In genomic region chr2:240206630-240207029, GRCh38 we compare ENCODE assay signal across 25 cellular contexts.
"Had no signal": no experiment of that assay in that cellular context is flagged by ENCODE, and none has a peak within 500 bp of the region (broad histone marks: within the 10 kb centered on the region; RNA-seq: fewer than 3 reads in every experiment).

No MANE protein-coding gene starts in this region.

- H3K4me1 ChIP-seq: pancreas, right lobe of liver, sigmoid colon, stomach, tibial nerve, upper lobe of left lung, uterus had no signal

- H3K27me3 ChIP-seq: pancreas, right lobe of liver, thyroid gland, upper lobe of left lung, uterus had no signal

- ATAC-seq: naive thymus-derived CD8-positive, alpha-beta T cell; natural killer cell treated with Interleukin-12 subunit alpha and Interleukin-12 subunit beta and Interleukin-15 and Interleukin-18, amount 100 ng/mL, for 72 hours; pancreas; psoas muscle; right cardiac atrium; right lobe of liver; stimulated activated effector memory CD8-positive, alpha-beta T cell treated with anti-CD3 and anti-CD28 coated beads, Interleukin-12 subunit alpha, Interleukin-12 subunit beta, amount 100 ng/mL, for 72 hours; stimulated activated naive B cell treated with anti-CD40 and anti-IgM and Interleukin-4, amounts not matched to agents 10 μg/mL and 1 μg/mL and 100 μg/mL, for 72 hours had no signal

- H3K27ac ChIP-seq: neutrophil, pancreas, psoas muscle, right lobe of liver, sigmoid colon, stomach, thoracic aorta, thyroid gland, tibial nerve, upper lobe of left lung, uterus had no signal

- H3K9me3 ChIP-seq: neutrophil, pancreas, psoas muscle, right lobe of liver, sigmoid colon, thoracic aorta, thyroid gland, uterus had no signal

- DNase-seq: nephron progenitor cell; nucleus accumbens; pancreas; psoas muscle; right cardiac atrium; right lobe of liver; sigmoid colon; small intestine; stimulated activated CD4-positive, alpha-beta T cell treated with anti-CD3 and anti-CD28 coated beads, Interleukin-15, amount 100 ng/mL, for 24 hours; stimulated activated CD4-positive, alpha-beta T cell treated with anti-CD3 and anti-CD28 coated beads, Interleukin-2, amount 100 ng/mL, for 24 hours; stimulated activated CD4-positive, alpha-beta T cell treated with anti-CD3 and anti-CD28 coated beads, Interleukin-2, amount 100 ng/mL, for 48 hours; stimulated activated CD4-positive, alpha-beta T cell treated with anti-CD3 and anti-CD28 coated beads, Interleukin-4, amount 100 ng/mL, for 24 hours; stimulated activated naive B cell treated with anti-CD40 and anti-IgM and Interleukin-4, amounts not matched to agents 10 μg/mL and 1 μg/mL and 100 μg/mL, for 72 hours; stimulated activated naive CD4-positive, alpha-beta T cell treated with Interleukin-2 at 50 U/mL for 16 hours; stomach; thyroid gland; trophoblast cell; upper lobe of left lung; uterus had no signal

- H3K36me3 ChIP-seq: neutrophil, pancreas, right lobe of liver, sigmoid colon, stomach, thoracic aorta, thyroid gland, tibial nerve, upper lobe of left lung, uterus had no signal

- FAIRE-seq: pancreas, small intestine had no signal

- H3K4me3 ChIP-seq: pancreas, psoas muscle, right lobe of liver, sigmoid colon, stomach, thoracic aorta, thyroid gland, tibial nerve, upper lobe of left lung, uterus had no signal
